In the genomic region with DNA sequence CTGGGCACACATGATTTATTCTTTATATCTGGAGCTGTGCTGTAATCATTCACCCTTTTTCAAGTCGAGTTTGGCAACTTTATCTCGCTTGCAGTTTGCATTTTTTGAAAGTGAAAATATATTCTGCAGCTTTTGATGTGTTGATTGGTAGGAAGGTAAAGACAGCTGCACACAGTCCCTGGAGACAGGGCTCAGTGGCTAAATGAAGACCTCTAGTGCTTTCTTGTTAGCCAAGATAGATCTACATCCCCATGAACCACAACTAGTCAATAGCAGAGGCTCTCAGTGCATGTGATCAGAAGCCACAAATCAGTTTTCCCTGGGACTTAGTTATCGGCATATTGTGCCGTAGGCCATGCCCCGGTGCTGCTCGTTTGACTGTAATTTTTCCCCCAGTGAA, we compare ENCODE assay signal across 1 cellular context.
TF ChIP-seq lines count a peak whose summit lies in the region.

No MANE protein-coding gene starts in this region.

TF ChIP-seq in GM23338, 12 proteins besides CTCF, POLR2A, EP300 and RAD21 (continued from another document):
- TF ChIP-seq, protein P1, sequence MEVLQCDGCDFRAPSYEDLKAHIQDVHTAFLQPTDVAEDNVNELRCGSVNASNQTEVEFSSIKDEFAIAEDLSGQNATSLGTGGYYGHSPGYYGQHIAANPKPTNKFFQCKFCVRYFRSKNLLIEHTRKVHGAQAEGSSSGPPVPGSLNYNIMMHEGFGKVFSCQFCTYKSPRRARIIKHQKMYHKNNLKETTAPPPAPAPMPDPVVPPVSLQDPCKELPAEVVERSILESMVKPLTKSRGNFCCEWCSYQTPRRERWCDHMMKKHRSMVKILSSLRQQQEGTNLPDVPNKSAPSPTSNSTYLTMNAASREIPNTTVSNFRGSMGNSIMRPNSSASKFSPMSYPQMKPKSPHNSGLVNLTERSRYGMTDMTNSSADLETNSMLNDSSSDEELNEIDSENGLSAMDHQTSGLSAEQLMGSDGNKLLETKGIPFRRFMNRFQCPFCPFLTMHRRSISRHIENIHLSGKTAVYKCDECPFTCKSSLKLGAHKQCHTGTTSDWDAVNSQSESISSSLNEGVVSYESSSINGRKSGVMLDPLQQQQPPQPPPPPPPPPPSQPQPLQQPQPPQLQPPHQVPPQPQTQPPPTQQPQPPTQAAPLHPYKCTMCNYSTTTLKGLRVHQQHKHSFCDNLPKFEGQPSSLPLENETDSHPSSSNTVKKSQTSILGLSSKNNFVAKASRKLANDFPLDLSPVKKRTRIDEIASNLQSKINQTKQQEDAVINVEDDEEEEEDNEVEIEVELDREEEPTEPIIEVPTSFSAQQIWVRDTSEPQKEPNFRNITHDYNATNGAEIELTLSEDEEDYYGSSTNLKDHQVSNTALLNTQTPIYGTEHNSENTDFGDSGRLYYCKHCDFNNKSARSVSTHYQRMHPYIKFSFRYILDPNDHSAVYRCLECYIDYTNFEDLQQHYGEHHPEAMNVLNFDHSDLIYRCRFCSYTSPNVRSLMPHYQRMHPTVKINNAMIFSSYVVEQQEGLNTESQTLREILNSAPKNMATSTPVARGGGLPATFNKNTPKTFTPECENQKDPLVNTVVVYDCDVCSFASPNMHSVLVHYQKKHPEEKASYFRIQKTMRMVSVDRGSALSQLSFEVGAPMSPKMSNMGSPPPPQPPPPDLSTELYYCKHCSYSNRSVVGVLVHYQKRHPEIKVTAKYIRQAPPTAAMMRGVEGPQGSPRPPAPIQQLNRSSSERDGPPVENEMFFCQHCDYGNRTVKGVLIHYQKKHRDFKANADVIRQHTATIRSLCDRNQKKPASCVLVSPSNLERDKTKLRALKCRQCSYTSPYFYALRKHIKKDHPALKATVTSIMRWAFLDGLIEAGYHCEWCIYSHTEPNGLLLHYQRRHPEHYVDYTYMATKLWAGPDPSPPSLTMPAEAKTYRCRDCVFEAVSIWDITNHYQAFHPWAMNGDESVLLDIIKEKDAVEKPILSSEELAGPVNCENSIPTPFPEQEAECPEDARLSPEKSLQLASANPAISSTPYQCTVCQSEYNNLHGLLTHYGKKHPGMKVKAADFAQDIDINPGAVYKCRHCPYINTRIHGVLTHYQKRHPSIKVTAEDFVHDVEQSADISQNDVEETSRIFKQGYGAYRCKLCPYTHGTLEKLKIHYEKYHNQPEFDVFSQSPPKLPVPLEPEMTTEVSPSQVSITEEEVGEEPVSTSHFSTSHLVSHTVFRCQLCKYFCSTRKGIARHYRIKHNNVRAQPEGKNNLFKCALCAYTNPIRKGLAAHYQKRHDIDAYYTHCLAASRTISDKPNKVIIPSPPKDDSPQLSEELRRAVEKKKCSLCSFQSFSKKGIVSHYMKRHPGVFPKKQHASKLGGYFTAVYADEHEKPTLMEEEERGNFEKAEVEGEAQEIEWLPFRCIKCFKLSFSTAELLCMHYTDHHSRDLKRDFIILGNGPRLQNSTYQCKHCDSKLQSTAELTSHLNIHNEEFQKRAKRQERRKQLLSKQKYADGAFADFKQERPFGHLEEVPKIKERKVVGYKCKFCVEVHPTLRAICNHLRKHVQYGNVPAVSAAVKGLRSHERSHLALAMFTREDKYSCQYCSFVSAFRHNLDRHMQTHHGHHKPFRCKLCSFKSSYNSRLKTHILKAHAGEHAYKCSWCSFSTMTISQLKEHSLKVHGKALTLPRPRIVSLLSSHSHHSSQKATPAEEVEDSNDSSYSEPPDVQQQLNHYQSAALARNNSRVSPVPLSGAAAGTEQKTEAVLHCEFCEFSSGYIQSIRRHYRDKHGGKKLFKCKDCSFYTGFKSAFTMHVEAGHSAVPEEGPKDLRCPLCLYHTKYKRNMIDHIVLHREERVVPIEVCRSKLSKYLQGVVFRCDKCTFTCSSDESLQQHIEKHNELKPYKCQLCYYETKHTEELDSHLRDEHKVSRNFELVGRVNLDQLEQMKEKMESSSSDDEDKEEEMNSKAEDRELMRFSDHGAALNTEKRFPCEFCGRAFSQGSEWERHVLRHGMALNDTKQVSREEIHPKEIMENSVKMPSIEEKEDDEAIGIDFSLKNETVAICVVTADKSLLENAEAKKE (CRISPR knock-in tag; IDR thresholded peaks at IDR 0.05) = no peak
TF ChIP-seq in GM23338: peak in this region for 0.
